In the genomic region with DNA sequence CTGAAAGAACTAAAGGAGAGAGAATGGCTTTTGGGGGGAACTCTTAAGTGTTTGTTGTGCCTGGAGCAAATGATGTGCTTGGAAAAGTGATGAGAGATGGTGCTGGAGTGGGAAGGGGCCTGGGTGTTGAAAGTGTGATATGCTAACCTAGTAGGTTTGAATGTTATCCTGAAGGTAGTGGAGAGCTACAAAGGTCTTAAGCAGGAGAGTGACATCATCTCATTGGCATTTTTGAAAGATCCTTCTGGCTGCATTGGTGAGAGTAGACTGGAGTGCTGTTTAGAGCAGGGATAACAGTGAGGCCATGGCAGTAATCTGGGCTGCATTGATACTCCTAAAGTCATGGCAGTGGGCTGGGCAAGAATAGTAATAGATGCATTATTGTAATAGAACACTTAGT, we compare ENCODE assay signal across 13 cellular contexts. TPM values are rescaled to one million over a fixed set of nuclear protein-coding genes. Genes with fewer than 3 reads are reported as not detected.
DNase-seq lines count a peak whose midpoint lies in the region; ATAC-seq and TF ChIP-seq lines count a peak whose summit lies in the region.
"Had no signal": no experiment of that assay in that cellular context is flagged by ENCODE, and none has a peak within 500 bp of the region (broad histone marks: within the 10 kb centered on the region; RNA-seq: fewer than 3 reads in every experiment).

No MANE protein-coding gene starts in this region.

- peaks cover 3% of the 10 kb centered on the region for H3K36me3 Mint-ChIP-seq in endothelial cell (ENCODE audit: low read depth, unreplicated experiment)
- peaks cover 15% of the 10 kb centered on the region for H3K36me3 Mint-ChIP-seq in nephron progenitor cell (ENCODE audit: low read depth)
- H3K36me3 Mint-ChIP-seq in activated CD4-positive, alpha-beta T cell treated with anti-CD3 and anti-CD28 coated beads, Interleukin-2, amount 10 ng/mL, durations not matched to agents 7 days and 5 days (ENCODE audit: low read depth) = peaks cover 38% of the 10 kb centered on the region

- H3K27me3 Mint-ChIP-seq in endothelial cell (ENCODE audit: unreplicated experiment) (peaks cover 2% of the 10 kb centered on the region), nephron progenitor cell (ENCODE audit: low read depth, poor library complexity) (no peaks in the 10 kb centered on the region)
- no peaks in the 10 kb centered on the region for H3K27me3 Mint-ChIP-seq in activated CD4-positive, alpha-beta T cell treated with anti-CD3 and anti-CD28 coated beads, Interleukin-2, amount 10 ng/mL, durations not matched to agents 7 days and 5 days

- H3K9me3 Mint-ChIP-seq in endothelial cell (ENCODE audit: unreplicated experiment) (no peaks in the 10 kb centered on the region), nephron progenitor cell (no peaks in the 10 kb centered on the region)
- H3K9me3 Mint-ChIP-seq in activated CD4-positive, alpha-beta T cell treated with anti-CD3 and anti-CD28 coated beads, Interleukin-2, amount 10 ng/mL, durations not matched to agents 7 days and 5 days = no peaks in the 10 kb centered on the region

- peak overlapping the region; percentile 55 for H3K27ac Mint-ChIP-seq in endothelial cell (ENCODE audit: unreplicated experiment)
- H3K27ac Mint-ChIP-seq in nephron progenitor cell = peak overlapping the region; percentile 0
- no peak overlapping the region for H3K27ac Mint-ChIP-seq in activated CD4-positive, alpha-beta T cell treated with anti-CD3 and anti-CD28 coated beads, Interleukin-2, amount 10 ng/mL, durations not matched to agents 7 days and 5 days

- H3K4me3 ChIP-seq in dorsolateral prefrontal cortex = no peak overlapping the region
- H3K4me3 ChIP-seq: coronary artery, tibial artery had no signal

- no peaks in the 10 kb centered on the region for H3K27me3 ChIP-seq in dorsolateral prefrontal cortex
- H3K27me3 ChIP-seq: tibial artery had no signal

- DNase-seq in DMS 273 (lab: John Stamatoyannopoulos, UW; ENCODE audit: unreplicated experiment) = peak; percentile 26
- no peak for DNase-seq in DMS 273 treated with DMSO at 0.1 percent for 48 hours (lab: John Stamatoyannopoulos, UW)
- peak; percentile 29 for DNase-seq in LHCN-M2 (ENCODE audit: low read depth)
- DNase-seq in endothelial cell (ENCODE audit: low spot score) = no peak
- no peak for DNase-seq in nephron progenitor cell
- no peak for DNase-seq in dorsolateral prefrontal cortex
- no peak for DNase-seq in activated CD4-positive, alpha-beta T cell treated with anti-CD3 and anti-CD28 coated beads, Interleukin-2, amount 10 ng/mL, durations not matched to agents 7 days and 5 days
- DNase-seq: 8988T; NCI-H526; stimulated activated CD4-positive, alpha-beta T cell treated with anti-CD3 and anti-CD28 coated beads, Interleukin-4, amount 100 ng/mL, for 1 hour; tibial artery had no signal

- POLR2A ChIA-PET in activated CD4-positive, alpha-beta T cell treated with anti-CD3 and anti-CD28 coated beads, Interleukin-2, amount 10 ng/mL, durations not matched to agents 7 days and 5 days (lab: Charles Lee) = no interaction called here

- peaks cover 5% of the 10 kb centered on the region for H3K4me1 Mint-ChIP-seq in endothelial cell (ENCODE audit: unreplicated experiment)
- H3K4me1 Mint-ChIP-seq in nephron progenitor cell = peaks cover 8% of the 10 kb centered on the region
- H3K4me1 Mint-ChIP-seq in activated CD4-positive, alpha-beta T cell treated with anti-CD3 and anti-CD28 coated beads, Interleukin-2, amount 10 ng/mL, durations not matched to agents 7 days and 5 days = peaks cover 52% of the 10 kb centered on the region

- TF ChIP-seq CTCF in endothelial cell (IDR thresholded peaks at IDR 0.05; ENCODE audit: unreplicated experiment) = no peak
- no peak for TF ChIP-seq CTCF in nephron progenitor cell (IDR thresholded peaks at IDR 0.05)
- TF ChIP-seq CTCF in dorsolateral prefrontal cortex (IDR thresholded peaks at IDR 0.05 in 54 of 56, conservative IDR thresholded peaks at IDR 0.05 in 2 of 56; ENCODE audit: low read depth in 1 of 56, partially characterized antibody in 56 of 56) = no peak

- ATAC-seq in GM21825 (IDR thresholded peaks at IDR 0.05; ENCODE audit: unreplicated experiment) = no peak

- intact Hi-C loops in dorsolateral prefrontal cortex (cut with DNase I) = no loop called here

- CTCF ChIA-PET in activated CD4-positive, alpha-beta T cell treated with anti-CD3 and anti-CD28 coated beads, Interleukin-2, amount 10 ng/mL, durations not matched to agents 7 days and 5 days (lab: Charles Lee) = interaction anchor here (1.9 to 2.1 kb wide), 2 partner anchors 203 to 247 kb away, joined by 4 to 8 read pairs; no protein-coding TSS in a partner anchor

- H3K4me3 Mint-ChIP-seq in endothelial cell (ENCODE audit: unreplicated experiment) = no peak overlapping the region
- H3K4me3 Mint-ChIP-seq in nephron progenitor cell = no peak overlapping the region
- no peak overlapping the region for H3K4me3 Mint-ChIP-seq in activated CD4-positive, alpha-beta T cell treated with anti-CD3 and anti-CD28 coated beads, Interleukin-2, amount 10 ng/mL, durations not matched to agents 7 days and 5 days

- no peak overlapping the region for H3K27ac ChIP-seq in dorsolateral prefrontal cortex
- H3K27ac ChIP-seq: coronary artery, tibial artery had no signal

RNA-seq across cellular contexts. Expression of a gene that starts 44.4 kb away (rescaled TPM):
- 10.5 and 14.5 TPM in 2 replicates for total RNA-seq in LHCN-M2 (2014; rRNA removed)
- 4.0 TPM for polyA plus RNA-seq in LHCN-M2 (2012)
- total RNA-seq in endothelial cell (ENCODE audit: unreplicated experiment) = 57.8 TPM
- total RNA-seq in dorsolateral prefrontal cortex = 100 to 1,000 TPM in 47 of 120 experiments, 10 to 100 TPM in 73; 56.3 to 151 (median 97.1) TPM
- total RNA-seq in activated CD4-positive, alpha-beta T cell treated with anti-CD3 and anti-CD28 coated beads, Interleukin-2, amount 10 ng/mL, durations not matched to agents 7 days and 5 days = 10 to 100 TPM; 95.0 to 98.1 TPM

Comparison
In these comparisons a context has a peak if more than half of its experiments do, and no peak if none do; other contexts are left out.
1. DNase-seq: peak in DMS 273 (single experiment) and LHCN-M2 (single experiment); none in DMS 273 treated with DMSO at 0.1 percent for 48 hours (single experiment), endothelial cell (single experiment), nephron progenitor cell (single experiment), dorsolateral prefrontal cortex (0 of 10) and activated CD4-positive, alpha-beta T cell treated with anti-CD3 and anti-CD28 coated beads, Interleukin-2, amount 10 ng/mL, durations not matched to agents 7 days and 5 days (single experiment).